Comparison of ENCODE assay signal across 9 cellular contexts in genomic region chr1:25167269-25168192, GRCh38.
A peak's percentile ranks its signal among the peaks of the same experiment; 100 is the strongest.
DNase-seq lines count a peak whose midpoint lies in the region; ATAC-seq and TF ChIP-seq lines count a peak whose summit lies in the region.
"Had no signal": no experiment of that assay in that cellular context is flagged by ENCODE, and none has a peak within 500 bp of the region (broad histone marks: within the 10 kb centered on the region; RNA-seq: fewer than 3 reads in every experiment).

No MANE protein-coding gene starts in this region.

- H3K9me3 ChIP-seq in HCT116 (ENCODE audit: control insufficient read depth in 1 of 2, insufficient read depth in 1 of 2, low read depth in 1 of 2, low read length in 2 of 2) (no peaks in the 10 kb centered on the region), SK-N-SH (no peaks in the 10 kb centered on the region)

- H3K9me2 ChIP-seq in HCT116 (ENCODE audit: insufficient read depth) (no peaks in the 10 kb centered on the region), SK-N-SH (no peaks in the 10 kb centered on the region)

- RAD21 ChIA-PET in HCT116 (lab: Charles Lee; ENCODE audit: low non-redundant PET in 1 of 2, low total read pairs in 2 of 2, uncharacterized antibody in 2 of 2, unreplicated experiment in 2 of 2), result interaction anchor here in 1 of 2 experiments (0.5 kb wide), 1 partner anchor 78 kb away, joined by 3 read pairs; no protein-coding TSS in a partner anchor

- BruUV-seq in HCT116 (replicated peaks; lab: Mats Ljungman, UMichigan), result no TSS peak

- TF ChIP-seq CTCF in HCT116 (IDR thresholded peaks at IDR 0.05 in 2 of 3, conservative IDR thresholded peaks at IDR 0.05 in 1 of 3; ENCODE audit: borderline replicate concordance in 1 of 3, insufficient read depth in 1 of 3, low read depth in 2 of 3, low read length in 2 of 3) (no peak), SK-N-SH (IDR thresholded peaks at IDR 0.05) (no peak)

- WGBS in SK-N-SH (ENCODE audit: low lambda C conversion rate), result 59% methylated on average over 14 of the region's 17 CpGs

- TF ChIP-seq RAD21 in HCT116 (IDR thresholded peaks at IDR 0.05; ENCODE audit: low read depth) (no peak), SK-N-SH (IDR thresholded peaks at IDR 0.05; ENCODE audit: low read length) (no peak)

- intact Hi-C loops in HCT116 (cut with micrococcal nuclease), result no loop called here

- H3K36me3 ChIP-seq in HCT116 (ENCODE audit: control insufficient read depth in 1 of 2, insufficient read depth in 2 of 2, low read length in 2 of 2), result no peaks in the 10 kb centered on the region
- no peaks in the 10 kb centered on the region for H3K36me3 ChIP-seq in SK-N-SH (replicated peaks in 1 of 2; ENCODE audit: control insufficient read depth in 1 of 2, insufficient read depth in 2 of 2, low read length in 1 of 2)

- peaks cover 32 to 33% of the 10 kb centered on the region in 2 experiments for H3K4me1 ChIP-seq in HCT116 (ENCODE audit: control insufficient read depth in 1 of 2, insufficient read depth in 2 of 2, low read length in 2 of 2)
- no peaks in the 10 kb centered on the region for H3K4me1 ChIP-seq in SK-N-SH (ENCODE audit: control insufficient read depth in 1 of 2, insufficient read depth in 2 of 2, low read depth in 1 of 2, low read length in 1 of 2)

- H3K27ac ChIP-seq in HCT116 (ENCODE audit: low read depth, low read length) (peak overlapping the region; percentile 73), substantia nigra (ENCODE audit: low read depth, low read length, poor library complexity, severe bottlenecking) (peak overlapping the region; percentile 78), SK-N-SH (ENCODE audit: low read depth in 2 of 2, low read length in 1 of 2) (no peak overlapping the region)

- ATAC-seq in HCT116, result peak; percentile 85

- H3K27me3 ChIP-seq in HCT116 (ENCODE audit: insufficient read depth, low read length), result no peaks in the 10 kb centered on the region
- H3K27me3 ChIP-seq in SK-N-SH (ENCODE audit: insufficient read depth), result no peaks in the 10 kb centered on the region

- TF ChIP-seq POLR2A in HCT116 (IDR thresholded peaks at IDR 0.05; ENCODE audit: borderline replicate concordance, extremely low read depth, insufficient read depth, insufficient read length), result no peak

- CTCF ChIA-PET in HCT116 (lab: Charles Lee), result no interaction called here
- CTCF ChIA-PET in SK-N-SH (lab: Yijun Ruan, JAX), result interaction anchor here (0.7 kb wide), 1 partner anchor 237 kb away, joined by 7 read pairs; no protein-coding TSS in a partner anchor

- POLR2A ChIA-PET in HCT116 (lab: Charles Lee) (interaction anchor here (1.0 to 1.4 kb wide), 2 partner anchors 13 to 80 kb away, joined by 3 read pairs; partner anchors contain the start of gene RSRP1), SK-N-SH (lab: Yijun Ruan, JAX) (no interaction called here)

- no peaks in the 10 kb centered on the region for H3K79me2 ChIP-seq in HCT116 (ENCODE audit: insufficient read depth, low read length)
- no peaks in the 10 kb centered on the region for H3K79me2 ChIP-seq in SK-N-SH (ENCODE audit: insufficient read depth)

- no peaks in the 10 kb centered on the region for H3F3A ChIP-seq in SK-N-SH (replicated peaks; ENCODE audit: insufficient read depth)

- H3K4me3 ChIP-seq in HCT116 (replicated peaks in 1 of 2; ENCODE audit: low read depth in 1 of 2, low read length in 2 of 2) (peak overlapping the region; percentile 6 to 38; a peak in 3 of 4 replicates), SK-N-SH (ENCODE audit: low read depth in 2 of 2, low read length in 1 of 2) (no peak overlapping the region)

- in situ Hi-C loops in SK-MEL-5 (cut with HindIII; ENCODE audit: low pct_unique_long_range_greater_than_20kb, low sequenced_read_pairs), result no loop called here

- peak overlapping the region; percentile 75 for H3K4me2 ChIP-seq in HCT116 (ENCODE audit: low read length)
- no peak overlapping the region for H3K4me2 ChIP-seq in SK-N-SH

- peak overlapping the region; percentile 86 for H2AFZ ChIP-seq in HCT116 (ENCODE audit: low read depth, low read length, poor library complexity, severe bottlenecking)
- H2AFZ ChIP-seq in SK-N-SH (ENCODE audit: low read depth), result no peak overlapping the region

- 0 out of 2 replicates have a peak overlapping the region, but pooled peaks have one; percentile 16 for H3K9ac ChIP-seq in HCT116 (ENCODE audit: low read length)
- H3K9ac ChIP-seq in SK-N-SH, result no peak overlapping the region

- no peak for TF ChIP-seq EP300 in SK-N-SH (IDR thresholded peaks at IDR 0.05; ENCODE audit: borderline replicate concordance in 1 of 2, low read depth in 1 of 2, low read length in 1 of 2)

- no peaks in the 10 kb centered on the region for H4K20me1 ChIP-seq in HCT116 (ENCODE audit: insufficient read depth)
- no peaks in the 10 kb centered on the region for H4K20me1 ChIP-seq in SK-N-SH (ENCODE audit: insufficient read depth)

- DNase-seq in HCT116 (ENCODE audit: low read depth, low spot score) (peak; percentile 74), SK-MEL-5 (ENCODE audit: low read depth, low spot score) (peak; percentile 95), inferior parietal cortex (ENCODE audit: extremely low spot score) (peak; percentile 22), substantia nigra (lab: John Stamatoyannopoulos, UW) (peak in 35 of 49 donors; percentile 10 to 65 (median 34)), SK-N-SH (no peak), OCI-M2 (lab: John Stamatoyannopoulos, UW; ENCODE audit: unreplicated experiment) (no peak), DMS153 (lab: John Stamatoyannopoulos, UW) (no peak)
- DNase-seq: effector CD8-positive, alpha-beta T cell; Karpas-422 had no signal

TF ChIP-seq in HCT116, 20 proteins besides CTCF, POLR2A, EP300 and RAD21 (continues in another document):
- peak; percentile 35 for TF ChIP-seq SP1 (IDR thresholded peaks at IDR 0.05; ENCODE audit: low read depth)
- peak; percentile 16; the same call in 1 of the 2 replicates for TF ChIP-seq JUND (IDR thresholded peaks at IDR 0.05)
- TF ChIP-seq REST (IDR thresholded peaks at IDR 0.05; ENCODE audit: low read depth), result no peak
- TF ChIP-seq SRF (IDR thresholded peaks at IDR 0.05; ENCODE audit: low read depth), result no peak
- no peak for TF ChIP-seq FOSL1 (IDR thresholded peaks at IDR 0.05; ENCODE audit: low read depth)
- no peak for TF ChIP-seq ELF1 (IDR thresholded peaks at IDR 0.05; ENCODE audit: borderline replicate concordance, low read depth)

TF ChIP-seq in SK-N-SH, 30 proteins besides CTCF, POLR2A, EP300 and RAD21:
- TF ChIP-seq RXRA (IDR thresholded peaks at IDR 0.05; ENCODE audit: borderline replicate concordance, low read depth) (no peak), REST (IDR thresholded peaks at IDR 0.05; ENCODE audit: low read depth, low read length) (no peak)

Comparison
In these comparisons a context has a peak if more than half of its experiments do, and no peak if none do; other contexts are left out.
1. DNase-seq: peak in HCT116 (single experiment), SK-MEL-5 (single experiment), inferior parietal cortex (single experiment) and substantia nigra (35 of 49); none in SK-N-SH (single experiment), OCI-M2 (single experiment) and DMS153 (single experiment).
2. H3K27ac ChIP-seq: peak in HCT116 (single experiment) and substantia nigra (single experiment); none in SK-N-SH (0 of 2).
3. H3K4me3 ChIP-seq: peak in HCT116 (2 of 2); none in SK-N-SH (0 of 2).
4. Of the 11 proteins assayed by ChIP-seq in both SK-N-SH and HCT116: peak only in SK-N-SH: none; only in HCT116: JUND and MAX; in both: none; in neither: 9.